24 cellular contexts compared by ENCODE assay signal in the genomic region with DNA sequence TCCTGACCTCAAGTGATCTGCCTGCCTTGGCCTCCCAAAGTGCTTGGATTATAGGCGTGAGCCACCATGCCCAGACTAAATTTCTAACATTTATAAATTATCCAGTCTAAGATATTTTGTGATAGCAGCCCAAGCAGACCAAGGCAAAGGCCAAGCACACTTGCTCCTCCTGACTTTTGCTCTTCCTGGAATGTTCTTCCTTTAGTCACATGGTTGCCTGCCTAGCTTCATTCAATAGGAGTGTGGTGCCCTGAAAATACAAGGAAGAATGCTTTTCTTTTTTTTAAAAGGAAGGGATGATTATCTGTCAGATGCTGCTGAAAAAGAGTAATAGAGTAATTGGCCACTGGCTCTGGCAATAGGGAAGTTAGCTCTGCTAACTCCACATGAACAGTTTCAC. TPM values are rescaled to one million over a fixed set of nuclear protein-coding genes. Genes with fewer than 3 reads are reported as not detected.
DNase-seq lines count a peak whose midpoint lies in the region; ATAC-seq, FAIRE-seq and TF ChIP-seq lines count a peak whose summit lies in the region.
"Had no signal": no experiment of that assay in that cellular context is flagged by ENCODE, and none has a peak within 500 bp of the region (broad histone marks: within the 10 kb centered on the region; RNA-seq: fewer than 3 reads in every experiment).

No MANE protein-coding gene starts in this region.

- H3K27me3 ChIP-seq in BLaER1 treated with 17β-estradiol and CSF1 and Interleukin-3, amounts not matched to agents 10 nM and 100 nM: no peaks in the 10 kb centered on the region
- H3K27me3 ChIP-seq in K562 (ENCODE audit: control insufficient read depth in 2 of 2, insufficient read depth in 2 of 2, low read length in 2 of 2) (no peaks in the 10 kb centered on the region), neuronal stem cell (ENCODE audit: control insufficient read depth in 3 of 3, insufficient read depth in 3 of 3, low read depth in 1 of 3, low read length in 3 of 3) (no peaks in the 10 kb centered on the region), Karpas-422 (ENCODE audit: low read length) (no peaks in the 10 kb centered on the region)
- H3K27me3 ChIP-seq: BE2C, SJSA1 had no signal

- H2AK5ac ChIP-seq in neuronal stem cell (ENCODE audit: low read depth, low read length): no peak overlapping the region

- no peak for ATAC-seq in K562
- ATAC-seq: Right ventricle myocardium inferior had no signal

- no peak for TF ChIP-seq EP300 in K562 (IDR thresholded peaks at IDR 0.05; ENCODE audit: low read length)

- peak; percentile 57 for DNase-seq in NOMO-1 treated with DMSO at 0.1 percent for 48 hours (lab: John Stamatoyannopoulos, UW; ENCODE audit: unreplicated experiment)
- DNase-seq in K562 (ENCODE audit: extremely low read depth in 1 of 4, low spot score in 3 of 4): no peak
- DNase-seq in neuronal stem cell (ENCODE audit: low spot score): no peak
- no peak for DNase-seq in activated CD4-positive, alpha-beta T cell treated with anti-CD3 and anti-CD28 coated beads for 1 hour
- no peak for DNase-seq in NCI-H1930 (lab: John Stamatoyannopoulos, UW)
- no peak for DNase-seq in Karpas-422
- DNase-seq in NCI-H2171 treated with DMSO at 0.1 percent for 48 hours (lab: John Stamatoyannopoulos, UW): no peak
- DNase-seq: BE2C; CD4-positive, alpha-beta memory T cell; DND-41; GOT3; HCEC 1CT; KG1; NCI-H1417; NCI-H187; NCI-H2107; NCI-H2227 treated with DMSO at 0.1 percent for 48 hours; NCI-H774; NK-92 treated with Interleukin-12 subunit alpha and Interleukin-12 subunit beta, amount 100 ng/mL, for 24 hours had no signal

- H3K9me2 ChIP-seq in Karpas-422 (replicated peaks; ENCODE audit: insufficient read depth, low read length): no peaks in the 10 kb centered on the region

- H3K9me1 ChIP-seq in K562 (ENCODE audit: control insufficient read depth, insufficient read depth, low read length): no peaks in the 10 kb centered on the region

- in situ Hi-C loops in K562 (cut with MboI): no loop called here

- peaks cover 0 to 35% (median 8%) of the 10 kb centered on the region in 11 experiments; a peak in 18 of 22 replicates for H3K9me3 ChIP-seq in BLaER1 treated with 17β-estradiol and CSF1 and Interleukin-3, amounts not matched to agents 10 nM and 100 nM (replicated peaks in 1 of 11)
- H3K9me3 ChIP-seq in K562 (replicated peaks; ENCODE audit: control insufficient read depth, insufficient read depth, low read depth, low read length): no peaks in the 10 kb centered on the region
- no peaks in the 10 kb centered on the region for H3K9me3 ChIP-seq in neuronal stem cell (replicated peaks in 1 of 2; ENCODE audit: control insufficient read depth in 2 of 2, insufficient read depth in 1 of 2, low read depth in 1 of 2, low read length in 2 of 2)
- no peaks in the 10 kb centered on the region for H3K9me3 ChIP-seq in Karpas-422 (ENCODE audit: low read length)
- H3K9me3 ChIP-seq: BE2C, SJSA1 had no signal

- peaks cover 0 to 19% (median 8%) of the 10 kb centered on the region in 11 experiments; a peak in 15 of 22 replicates for H3K36me3 ChIP-seq in BLaER1 treated with 17β-estradiol and CSF1 and Interleukin-3, amounts not matched to agents 10 nM and 100 nM
- H3K36me3 ChIP-seq in K562 (ENCODE audit: control insufficient read depth, insufficient read depth, low read length) (no peaks in the 10 kb centered on the region), neuronal stem cell (replicated peaks in 1 of 2; ENCODE audit: control insufficient read depth in 2 of 2, insufficient read depth in 2 of 2, low read length in 2 of 2) (peaks cover 1 to 2% of the 10 kb centered on the region in 2 donors), Karpas-422 (ENCODE audit: insufficient read depth, low read length) (no peaks in the 10 kb centered on the region)

- H3K23ac ChIP-seq in neuronal stem cell (ENCODE audit: low read depth, low read length, poor library complexity): no peak overlapping the region

- no peaks in the 10 kb centered on the region for H4K20me1 ChIP-seq in BLaER1 treated with 17β-estradiol and CSF1 and Interleukin-3, amounts not matched to agents 10 nM and 100 nM
- no peaks in the 10 kb centered on the region for H4K20me1 ChIP-seq in K562 (replicated peaks; ENCODE audit: control insufficient read depth, insufficient read depth, low read length)
- H4K20me1 ChIP-seq in Karpas-422 (ENCODE audit: insufficient read depth, low read depth, low read length): peaks cover 5% of the 10 kb centered on the region; the same call in 1 of the 2 replicates

- no peak overlapping the region for H3K14ac ChIP-seq in neuronal stem cell (ENCODE audit: low read length)

- BruUV-seq in K562 (replicated peaks; lab: Mats Ljungman, UMichigan): no TSS peak

- 100% methylated on average over 1 of the region's 1 CpG for WGBS in K562 (ENCODE audit: insufficient coverage, low coverage, missing lambda C conversion rate)
- WGBS in neuronal stem cell (ENCODE audit: extremely low coverage in 2 of 2, insufficient read length in 2 of 2, insufficient replicate concordance in 1 of 2), 2 donors: no CpG with 5 or more reads among the region's 1 CpG

- H2BK120ac ChIP-seq in neuronal stem cell (ENCODE audit: low read depth, low read length): no peak overlapping the region

- H2AFZ ChIP-seq in K562 (ENCODE audit: low read depth, low read length) (0 out of 2 replicates have a peak overlapping the region, but pooled peaks have one; percentile 20), neuronal stem cell (ENCODE audit: low read length) (peak overlapping the region; percentile 14), Karpas-422 (ENCODE audit: low read length) (no peak overlapping the region)

- FAIRE-seq in K562 (lab: Jason Lieb, UNC): no peak
- FAIRE-seq: A204.1, GM19239 had no signal

- H3K79me2 ChIP-seq in K562 (ENCODE audit: control insufficient read depth, insufficient read depth, low read length) (no peaks in the 10 kb centered on the region), Karpas-422 (ENCODE audit: low read length) (no peaks in the 10 kb centered on the region)

- H3K4me3 ChIP-seq in BLaER1 treated with 17β-estradiol and CSF1 and Interleukin-3, amounts not matched to agents 10 nM and 100 nM: no peak overlapping the region
- no peak overlapping the region for H3K4me3 ChIP-seq in K562
- no peak overlapping the region for H3K4me3 ChIP-seq in neuronal stem cell (ENCODE audit: low read length in 2 of 2)
- H3K4me3 ChIP-seq in Karpas-422 (ENCODE audit: low read length): no peak overlapping the region
- H3K4me3 ChIP-seq: SJSA1 had no signal

- H3K79me1 ChIP-seq in neuronal stem cell (ENCODE audit: low read depth, low read length): no peaks in the 10 kb centered on the region

- intact Hi-C loops in K562 (cut with micrococcal nuclease): no loop called here

- H2BK12ac ChIP-seq in neuronal stem cell (ENCODE audit: low read length): no peak overlapping the region

- no peak overlapping the region for H2BK15ac ChIP-seq in neuronal stem cell (ENCODE audit: low read length)

- H4K8ac ChIP-seq in neuronal stem cell (ENCODE audit: low read depth, low read length): no peak overlapping the region

- H3K4me1 ChIP-seq in BLaER1 treated with 17β-estradiol and CSF1 and Interleukin-3, amounts not matched to agents 10 nM and 100 nM: peaks cover 50 to 69% (median 64%) of the 10 kb centered on the region in 10 experiments
- H3K4me1 ChIP-seq in K562 (replicated peaks in 1 of 2; ENCODE audit: control insufficient read depth in 2 of 2, insufficient read depth in 2 of 2, low read length in 2 of 2): peaks cover 12 to 13% of the 10 kb centered on the region in 2 experiments
- H3K4me1 ChIP-seq in neuronal stem cell (ENCODE audit: control insufficient read depth in 2 of 2, insufficient read depth in 1 of 2, low read depth in 1 of 2, low read length in 2 of 2): peaks cover 5% of the 10 kb centered on the region in 2 donors
- peaks cover 17% of the 10 kb centered on the region for H3K4me1 ChIP-seq in Karpas-422 (ENCODE audit: low read length)
- H3K4me1 ChIP-seq: SJSA1 had no signal

- no peak for TF ChIP-seq CTCF in K562 (IDR thresholded peaks at IDR 0.05 in 2 of 3, conservative IDR thresholded peaks at IDR 0.05 in 1 of 3; ENCODE audit: insufficient read depth in 2 of 3, low read depth in 1 of 3, low read length in 3 of 3)

- TF ChIP-seq RAD21 in K562 (CRISPR knock-in tag; conservative IDR thresholded peaks at IDR 0.05 in 1 of 2, IDR thresholded peaks at IDR 0.05 in 1 of 2): no peak

- POLR2A ChIA-PET in K562 (lab: Yijun Ruan, JAX): interaction anchor here (1.1 kb wide), 1 partner anchor 20 kb away, joined by 3 read pairs; no protein-coding TSS in a partner anchor

- no peak overlapping the region for H3K18ac ChIP-seq in neuronal stem cell (ENCODE audit: low read length)

- no peak overlapping the region for H3K4ac ChIP-seq in neuronal stem cell (ENCODE audit: low read length)

- no peak overlapping the region for H4K91ac ChIP-seq in neuronal stem cell (ENCODE audit: low read depth, low read length, poor library complexity)

- no peak for TF ChIP-seq POLR2A in K562 (conservative IDR thresholded peaks at IDR 0.05)

- H2BK5ac ChIP-seq in neuronal stem cell (ENCODE audit: low read length): no peak overlapping the region

- peak overlapping the region; percentile 18 to 98 (median 92); a peak in 18 of 22 replicates for H3K27ac ChIP-seq in BLaER1 treated with 17β-estradiol and CSF1 and Interleukin-3, amounts not matched to agents 10 nM and 100 nM
- H3K27ac ChIP-seq in K562 (ENCODE audit: extremely low read depth, low read depth, low read length) (no peak overlapping the region), neuronal stem cell (replicated peaks; ENCODE audit: low read length) (no peak overlapping the region), Karpas-422 (ENCODE audit: low read length) (no peak overlapping the region)
- H3K27ac ChIP-seq: SJSA1 had no signal

- CTCF ChIA-PET in K562 (lab: Yijun Ruan, JAX; ENCODE audit: low intra/inter-chr PET ratio): interaction anchor here (0.6 kb wide), 1 partner anchor 131 kb away, joined by 4 read pairs; no protein-coding TSS in a partner anchor

- peak overlapping the region in 10 of 11 experiments; percentile 7 to 78 (median 72); a peak in 16 of 22 replicates for H3K4me2 ChIP-seq in BLaER1 treated with 17β-estradiol and CSF1 and Interleukin-3, amounts not matched to agents 10 nM and 100 nM
- no peak overlapping the region for H3K4me2 ChIP-seq in K562 (ENCODE audit: insufficient read depth, low read length)
- no peak overlapping the region for H3K4me2 ChIP-seq in neuronal stem cell (ENCODE audit: insufficient read depth, low read length, poor library complexity, severe bottlenecking)
- H3K4me2 ChIP-seq in Karpas-422 (ENCODE audit: low read depth, low read length, poor library complexity, severe bottlenecking): no peak overlapping the region

- H3K9ac ChIP-seq in BLaER1 treated with 17β-estradiol and CSF1 and Interleukin-3, amounts not matched to agents 10 nM and 100 nM: no peak overlapping the region; a peak in 2 of 22 replicates
- no peak overlapping the region for H3K9ac ChIP-seq in K562 (ENCODE audit: insufficient read depth in 1 of 2, low read depth in 2 of 2, low read length in 2 of 2)
- H3K9ac ChIP-seq in neuronal stem cell (ENCODE audit: low read depth, low read length, poor library complexity): no peak overlapping the region
- no peak overlapping the region for H3K9ac ChIP-seq in Karpas-422 (ENCODE audit: low read length)

RNA-seq across cellular contexts. Expression of gene USPL1, which starts 47.0 kb away (rescaled TPM):
- total RNA-seq in K562 (2011; cell fraction: chromatin; rRNA removed; ENCODE audit: low replicate concordance): 16.5 and 32.0 TPM in 2 replicates
- total RNA-seq in K562 (2011; cell fraction: nucleolus; rRNA removed): 7.8 and 10.3 TPM in 2 replicates
- 13.6 and 16.8 TPM in 2 replicates for total RNA-seq in K562 (2011; cell fraction: nucleoplasm; rRNA removed)
- total RNA-seq in K562 (2014; rRNA removed) (7.2 and 8.8 TPM in 2 replicates), K562 (2014; rRNA removed; fragmentation: Illumina TruSeq; extraction: Trizol) (15.4 TPM in 2 replicates), K562 (2015; rRNA removed; fragmentation: Illumina TruSeq; extraction: Trizol) (12.0 and 12.9 TPM in 2 replicates), K562 (2021) (10.1 and 10.2 TPM in 2 replicates)
- polyA plus RNA-seq in K562 (2011; rRNA removed) (15.2 and 18.0 TPM in 2 replicates), K562 (2014; fragmentation: Illumina TruSeq; extraction: Trizol) (14.5 and 16.9 TPM in 2 replicates), K562 (2014; fragmentation: Nextera tagmentation; extraction: Ambion mirVana) (10 to 100 TPM in 1 of 2 experiments, 1 to 10 TPM in 1; 5.5 to 12.0 TPM), K562 (2014; rRNA removed) (12.0 and 12.4 TPM in 2 replicates)
- polyA plus RNA-seq in K562 (2011; cell fraction: cytosol; rRNA removed): 4.0 and 6.8 TPM in 2 replicates
- 18.2 and 21.1 TPM in 2 replicates for polyA plus RNA-seq in K562 (2011; cell fraction: nucleus; rRNA removed)
- 6.7 and 7.6 TPM in 2 replicates for polyA plus RNA-seq in K562 (2012)
- polyA minus RNA-seq in K562 (2011; rRNA and poly(A)+ RNA removed): 16.7 and 22.3 TPM in 2 replicates
- polyA minus RNA-seq in K562 (2011; cell fraction: cytosol; rRNA and poly(A)+ RNA removed): 5.5 and 6.8 TPM in 2 replicates
- polyA minus RNA-seq in K562 (2011; cell fraction: nucleus; rRNA and poly(A)+ RNA removed): 10.5 and 18.7 TPM in 2 replicates
- 15.2 TPM for polyA plus RNA-seq in neuronal stem cell (2013, experiment 1 of 2)
- 15.3 TPM for polyA plus RNA-seq in neuronal stem cell (2013, experiment 2 of 2)
- 12.8 and 18.4 TPM in 2 replicates for total RNA-seq in Karpas-422 (2014; rRNA removed; shearing (Covaris generic); ENCODE audit: low replicate concordance)

Comparison
In these comparisons a context has a peak if more than half of its experiments do, and no peak if none do; other contexts are left out.
1. H3K27ac ChIP-seq: peak in BLaER1 treated with 17β-estradiol and CSF1 and Interleukin-3, amounts not matched to agents 10 nM and 100 nM (11 of 11); none in K562 (single experiment), neuronal stem cell (single experiment) and Karpas-422 (single experiment).
2. H3K4me2 ChIP-seq: peak in BLaER1 treated with 17β-estradiol and CSF1 and Interleukin-3, amounts not matched to agents 10 nM and 100 nM (10 of 11); none in K562 (single experiment), neuronal stem cell (single experiment) and Karpas-422 (single experiment).